ENCODE assay signal across 17 cellular contexts in genomic region chr1:29563092-29563491, GRCh38.
DNase-seq lines count a peak whose midpoint lies in the region; ATAC-seq and TF ChIP-seq lines count a peak whose summit lies in the region.
"Had no signal": no experiment of that assay in that cellular context is flagged by ENCODE, and none has a peak within 500 bp of the region (broad histone marks: within the 10 kb centered on the region; RNA-seq: fewer than 3 reads in every experiment).

No MANE protein-coding gene starts in this region.

- H3K4me1 ChIP-seq in PC-3 (ENCODE audit: insufficient read depth, low read length) (no peaks in the 10 kb centered on the region), mesendoderm (ENCODE audit: control insufficient read depth, low read depth, low read length) (no peaks in the 10 kb centered on the region)
- H3K4me1 ChIP-seq: BE2C, SJSA1 had no signal

- peaks cover 50% of the 10 kb centered on the region for H3K9me3 ChIP-seq in PC-3 (ENCODE audit: low read length)
- H3K9me3 ChIP-seq: BE2C, SJSA1 had no signal

- peaks cover 18% of the 10 kb centered on the region; the same call in 1 of the 2 replicates for H3K36me3 ChIP-seq in PC-3 (ENCODE audit: low read depth, low read length)
- H3K36me3 ChIP-seq in mesendoderm (ENCODE audit: control insufficient read depth, insufficient read depth, low read length): no peaks in the 10 kb centered on the region
- H3K36me3 ChIP-seq: BE2C, SJSA1 had no signal

- H4K5ac ChIP-seq in mesendoderm (ENCODE audit: low read length): no peak overlapping the region

- no peaks in the 10 kb centered on the region for H4K20me1 ChIP-seq in PC-3 (ENCODE audit: low read length)

- H2AK5ac ChIP-seq in mesendoderm (ENCODE audit: low read length): no peak overlapping the region

- no peak overlapping the region for H2BK15ac ChIP-seq in mesendoderm (replicated peaks; ENCODE audit: low read depth)

- H2AFZ ChIP-seq in PC-3 (ENCODE audit: low read length): no peak overlapping the region

- H2BK5ac ChIP-seq in mesendoderm (ENCODE audit: low read length): no peak overlapping the region

- H4K8ac ChIP-seq in mesendoderm (ENCODE audit: low read depth, low read length): no peak overlapping the region

- ATAC-seq in PC-3 (no peak), HG02588 (IDR thresholded peaks at IDR 0.05; ENCODE audit: unreplicated experiment) (no peak)
- no peak for ATAC-seq in activated T-cell treated with anti-CD3 and anti-CD28 coated beads, Interleukin-2, amount 50 U/mL, for 72 hours (replicated peaks in 1 of 2)

- no peak overlapping the region for H3K9ac ChIP-seq in PC-3 (ENCODE audit: low read length)
- no peak overlapping the region for H3K9ac ChIP-seq in mesendoderm (ENCODE audit: low read length)

- H3K79me2 ChIP-seq in PC-3 (ENCODE audit: low read length): no peaks in the 10 kb centered on the region
- H3K79me2 ChIP-seq in mesendoderm (ENCODE audit: control insufficient read depth, insufficient read depth, low read length): no peaks in the 10 kb centered on the region

- no peak overlapping the region for H3K4me3 Mint-ChIP-seq in activated T-cell treated with anti-CD3 and anti-CD28 coated beads, Interleukin-2, amount 50 U/mL, for 72 hours
- H3K4me3 Mint-ChIP-seq: CD4-positive, alpha-beta memory T cell had no signal

- H2BK120ac ChIP-seq in mesendoderm (ENCODE audit: low read depth, low read length): no peak overlapping the region

- peaks cover 8 to 18% of the 10 kb centered on the region in 2 donors for H3K9me3 Mint-ChIP-seq in activated T-cell treated with anti-CD3 and anti-CD28 coated beads, Interleukin-2, amount 50 U/mL, for 72 hours

- no peak for TF ChIP-seq CTCF in PC-3 (conservative IDR thresholded peaks at IDR 0.05; ENCODE audit: low read depth, low read length)

- H3K23ac ChIP-seq in mesendoderm (ENCODE audit: low read length): no peak overlapping the region

- no peaks in the 10 kb centered on the region for H3K27me3 Mint-ChIP-seq in activated T-cell treated with anti-CD3 and anti-CD28 coated beads, Interleukin-2, amount 50 U/mL, for 72 hours (ENCODE audit: low read depth)

- no peak overlapping the region for H3K27ac ChIP-seq in PC-3 (ENCODE audit: low read length)
- H3K27ac ChIP-seq in mesendoderm (ENCODE audit: low read depth, low read length): no peak overlapping the region
- H3K27ac ChIP-seq: RWPE1, SJSA1 had no signal

- DNase-seq in DMS 273 treated with DMSO at 0.1 percent for 48 hours (lab: John Stamatoyannopoulos, UW): peak; percentile 67
- DNase-seq in NAMALWA (ENCODE audit: low spot score): peak; percentile 3
- peak; percentile 6 for DNase-seq in PC-3
- DNase-seq in mesendoderm: peak; percentile 19
- DNase-seq in activated T-cell treated with anti-CD3 and anti-CD28 coated beads, Interleukin-2, amount 50 U/mL, for 72 hours: no peak
- DNase-seq in activated CD4-positive, alpha-beta T cell treated with anti-CD3 and anti-CD28 coated beads for 4 hours: no peak
- DNase-seq: BE2C; CD4-positive, alpha-beta memory T cell; Kasumi-1; NCI-H1417 treated with DMSO at 0.1 percent for 48 hours; NCI-H2081; NCI-H526; NK-92 treated with Interleukin-12 subunit alpha and Interleukin-12 subunit beta, amount 100 ng/mL, for 24 hours; T-helper 2 cell had no signal

- POLR2A ChIA-PET in PC-3 (lab: Charles Lee; ENCODE audit: unreplicated experiment): no interaction called here

- H3K56ac ChIP-seq in mesendoderm (ENCODE audit: low read length): no peak overlapping the region

- no peaks in the 10 kb centered on the region for H3K4me1 Mint-ChIP-seq in activated T-cell treated with anti-CD3 and anti-CD28 coated beads, Interleukin-2, amount 50 U/mL, for 72 hours (ENCODE audit: low read depth)

- H3F3A ChIP-seq in PC-3 (ENCODE audit: low read length, unreplicated experiment): no peaks in the 10 kb centered on the region

- intact Hi-C loops in PC-3 (cut with micrococcal nuclease): no loop called here

- H3K27me3 ChIP-seq in PC-3 (ENCODE audit: low read length): no peaks in the 10 kb centered on the region
- no peaks in the 10 kb centered on the region for H3K27me3 ChIP-seq in mesendoderm (ENCODE audit: insufficient read depth, low read length, poor library complexity)
- H3K27me3 ChIP-seq: BE2C, SJSA1 had no signal

- no peaks in the 10 kb centered on the region for H3K79me1 ChIP-seq in mesendoderm (ENCODE audit: low read length)

- BruUV-seq in PC-3 (replicated peaks; lab: Mats Ljungman, UMichigan): no TSS peak

- H3K9me2 ChIP-seq in PC-3 (replicated peaks; ENCODE audit: low read length): no peaks in the 10 kb centered on the region

- H3K36me3 Mint-ChIP-seq in activated T-cell treated with anti-CD3 and anti-CD28 coated beads, Interleukin-2, amount 50 U/mL, for 72 hours (ENCODE audit: insufficient read depth in 2 of 2): peaks cover 10 to 13% of the 10 kb centered on the region in 2 donors

- no peak overlapping the region for H3K18ac ChIP-seq in mesendoderm (ENCODE audit: low read length)

- H3K4ac ChIP-seq in mesendoderm (ENCODE audit: low read depth, low read length): no peak overlapping the region

- H3K4me2 ChIP-seq in PC-3 (ENCODE audit: low read length) (no peak overlapping the region), mesendoderm (ENCODE audit: low read length) (no peak overlapping the region)

- no CpG with 5 or more reads among the region's 3 CpGs for WGBS in mesendoderm (ENCODE audit: extremely low coverage, insufficient coverage, low lambda C conversion rate)

- H3K4me3 ChIP-seq in PC-3 (ENCODE audit: low read length) (no peak overlapping the region), mesendoderm (ENCODE audit: low read length) (no peak overlapping the region)
- H3K4me3 ChIP-seq: SJSA1 had no signal

- CTCF ChIA-PET in PC-3 (lab: Charles Lee): no interaction called here

- H3K27ac Mint-ChIP-seq in activated T-cell treated with anti-CD3 and anti-CD28 coated beads, Interleukin-2, amount 50 U/mL, for 72 hours: no peak overlapping the region
- H3K27ac Mint-ChIP-seq: CD4-positive, alpha-beta memory T cell had no signal

Comparison
In these comparisons a context has a peak if more than half of its experiments do, and no peak if none do; other contexts are left out.
1. DNase-seq: peak in DMS 273 treated with DMSO at 0.1 percent for 48 hours (single experiment), NAMALWA (single experiment), PC-3 (single experiment) and mesendoderm (single experiment); none in activated T-cell treated with anti-CD3 and anti-CD28 coated beads, Interleukin-2, amount 50 U/mL, for 72 hours (0 of 2) and activated CD4-positive, alpha-beta T cell treated with anti-CD3 and anti-CD28 coated beads for 4 hours (0 of 2).